In genomic region chr1:13836136-13836535, GRCh38 we compare ENCODE assay signal across 9 cellular contexts.
"Had no signal": no experiment of that assay in that cellular context is flagged by ENCODE, and none has a peak within 500 bp of the region (broad histone marks: within the 10 kb centered on the region; RNA-seq: fewer than 3 reads in every experiment).

No MANE protein-coding gene starts in this region.

- H3K9ac ChIP-seq: GM23248 had no signal

- ATAC-seq: HCT116 had no signal

- DNase-seq: GM23248, GOT3, H7, HFFc6, IMR-90, KBM-7 had no signal

- H3K4me1 ChIP-seq: HAP-1 had no signal

- H3K36me3 ChIP-seq: HAP-1 had no signal

- H3K9me3 ChIP-seq: HAP-1 had no signal

- H3K4me3 ChIP-seq: GM23248, HAP-1 had no signal

- H2AFZ ChIP-seq: GM23248 had no signal

- H3K27ac ChIP-seq: GM23248, HL-60 had no signal
